20 cellular contexts compared by ENCODE assay signal in genomic region chr15:37014566-37014965, GRCh38.
DNase-seq lines count a peak whose midpoint lies in the region; ATAC-seq and TF ChIP-seq lines count a peak whose summit lies in the region.
"Had no signal": no experiment of that assay in that cellular context is flagged by ENCODE, and none has a peak within 500 bp of the region (broad histone marks: within the 10 kb centered on the region; RNA-seq: fewer than 3 reads in every experiment).

No MANE protein-coding gene starts in this region.

- H3K27ac Mint-ChIP-seq in chondrocyte (ENCODE audit: unreplicated experiment) (peak overlapping the region; percentile 79), HFFc6 (no peak overlapping the region)
- H3K27ac Mint-ChIP-seq: activated CD8-positive, alpha-beta memory T cell treated with anti-CD3 and anti-CD28 coated beads, Interleukin-2, amount 10 ng/mL, durations not matched to agents 7 days and 5 days; dendritic cell treated with granulocyte-macrophage colony-stimulating factor and Interleukin-4, amounts not matched to agents 40 ng/mL and 50 ng/mL, for 4 days had no signal

- H3K27me3 ChIP-seq in thoracic aorta (replicated peaks; ENCODE audit: insufficient read depth), result no peaks in the 10 kb centered on the region
- no peaks in the 10 kb centered on the region for H3K27me3 ChIP-seq in WERI-Rb-1 (ENCODE audit: insufficient read depth, low read depth, severe bottlenecking)
- H3K27me3 ChIP-seq: BE2C, neutrophil, right lobe of liver, SJCRH30 had no signal

- no peak overlapping the region for H3K4me3 Mint-ChIP-seq in chondrocyte (ENCODE audit: unreplicated experiment)
- no peak overlapping the region for H3K4me3 Mint-ChIP-seq in HFFc6
- H3K4me3 Mint-ChIP-seq: activated CD8-positive, alpha-beta memory T cell treated with anti-CD3 and anti-CD28 coated beads, Interleukin-2, amount 10 ng/mL, durations not matched to agents 7 days and 5 days; dendritic cell treated with granulocyte-macrophage colony-stimulating factor and Interleukin-4, amounts not matched to agents 40 ng/mL and 50 ng/mL, for 4 days had no signal

- H3K27me3 Mint-ChIP-seq in chondrocyte (ENCODE audit: low read depth) (no peaks in the 10 kb centered on the region), HFFc6 (ENCODE audit: insufficient read depth) (no peaks in the 10 kb centered on the region; the same call in 1 of the 2 replicates)
- H3K27me3 Mint-ChIP-seq: activated CD8-positive, alpha-beta memory T cell treated with anti-CD3 and anti-CD28 coated beads, Interleukin-2, amount 10 ng/mL, durations not matched to agents 7 days and 5 days; dendritic cell treated with granulocyte-macrophage colony-stimulating factor and Interleukin-4, amounts not matched to agents 40 ng/mL and 50 ng/mL, for 4 days had no signal

- H3K27ac ChIP-seq in thoracic aorta, result peak overlapping the region; percentile 61 to 71
- H3K27ac ChIP-seq in WERI-Rb-1, result no peak overlapping the region
- H3K27ac ChIP-seq: neutrophil, right lobe of liver, SJCRH30 had no signal

- H3K9me3 ChIP-seq in thoracic aorta (no peaks in the 10 kb centered on the region), WERI-Rb-1 (ENCODE audit: severe bottlenecking) (no peaks in the 10 kb centered on the region)
- H3K9me3 ChIP-seq: BE2C, neutrophil, right lobe of liver, SJCRH30 had no signal

- H3K36me3 Mint-ChIP-seq in chondrocyte (ENCODE audit: low read depth) (peaks cover 7% of the 10 kb centered on the region), HFFc6 (ENCODE audit: low read depth) (peaks cover 40% of the 10 kb centered on the region)
- H3K36me3 Mint-ChIP-seq: activated CD8-positive, alpha-beta memory T cell treated with anti-CD3 and anti-CD28 coated beads, Interleukin-2, amount 10 ng/mL, durations not matched to agents 7 days and 5 days had no signal

- H3K4me3 ChIP-seq in thoracic aorta, result peak overlapping the region; percentile 61
- no peak overlapping the region for H3K4me3 ChIP-seq in WERI-Rb-1 (ENCODE audit: low read depth, low read length)
- H3K4me3 ChIP-seq: right lobe of liver, SJCRH30 had no signal

- DNase-seq in NCI-H69 (lab: John Stamatoyannopoulos, UW), result peak; percentile 29
- DNase-seq in chondrocyte (ENCODE audit: low spot score), result no peak
- peak; percentile 2 for DNase-seq in kidney tubule cell (ENCODE audit: low spot score)
- DNase-seq in thoracic aorta (ENCODE audit: low spot score), result no peak
- no peak for DNase-seq in WERI-Rb-1
- DNase-seq in SW 1271 (lab: John Stamatoyannopoulos, UW), result no peak
- DNase-seq in HFFc6, result no peak
- DNase-seq: activated CD4-positive, alpha-beta T cell treated with anti-CD3 and anti-CD28 coated beads for 1 hour; activated CD8-positive, alpha-beta memory T cell treated with anti-CD3 and anti-CD28 coated beads, Interleukin-2, amount 10 ng/mL, durations not matched to agents 7 days and 5 days; activated effector memory CD4-positive, alpha-beta T cell treated with Interleukin-2 at 50 U/mL for 16 hours; erythroblast; GF-D8; IMR-90; MV-4-11; NCI-H187 treated with DMSO at 0.1 percent for 48 hours; right lobe of liver; SJCRH30 had no signal

- H3K4me1 Mint-ChIP-seq in chondrocyte (ENCODE audit: low read depth), result peaks cover 35% of the 10 kb centered on the region
- peaks cover 33% of the 10 kb centered on the region for H3K4me1 Mint-ChIP-seq in HFFc6 (ENCODE audit: low read depth)
- H3K4me1 Mint-ChIP-seq: activated CD8-positive, alpha-beta memory T cell treated with anti-CD3 and anti-CD28 coated beads, Interleukin-2, amount 10 ng/mL, durations not matched to agents 7 days and 5 days had no signal

- H3K9me3 Mint-ChIP-seq in chondrocyte (ENCODE audit: low read depth), result no peaks in the 10 kb centered on the region
- no peaks in the 10 kb centered on the region for H3K9me3 Mint-ChIP-seq in HFFc6
- H3K9me3 Mint-ChIP-seq: dendritic cell treated with granulocyte-macrophage colony-stimulating factor and Interleukin-4, amounts not matched to agents 40 ng/mL and 50 ng/mL, for 4 days had no signal

- ATAC-seq in thoracic aorta (ENCODE audit: insufficient number of reproducible peaks, low FRiP score, low read depth), result no peak
- ATAC-seq: activated CD8-positive, alpha-beta memory T cell treated with anti-CD3 and anti-CD28 coated beads, Interleukin-2, amount 10 ng/mL, durations not matched to agents 7 days and 5 days; right lobe of liver had no signal

- peaks cover 6 to 24% of the 10 kb centered on the region in 2 donors for H3K4me1 ChIP-seq in thoracic aorta (ENCODE audit: control insufficient read depth in 1 of 2, low read depth in 2 of 2)
- H3K4me1 ChIP-seq: SJCRH30 had no signal

- no peak for TF ChIP-seq CTCF in chondrocyte (IDR thresholded peaks at IDR 0.05)
- TF ChIP-seq CTCF in thoracic aorta (IDR thresholded peaks at IDR 0.05), result no peak
- TF ChIP-seq CTCF in WERI-Rb-1 (IDR thresholded peaks at IDR 0.05; ENCODE audit: low read depth, low read length), result no peak
- TF ChIP-seq CTCF in HFFc6 (IDR thresholded peaks at IDR 0.05), result no peak

- H3K36me3 ChIP-seq in thoracic aorta (no peaks in the 10 kb centered on the region), WERI-Rb-1 (peaks cover 84% of the 10 kb centered on the region)
- H3K36me3 ChIP-seq: neutrophil, right lobe of liver had no signal

Comparison
In these comparisons a context has a peak if more than half of its experiments do, and no peak if none do; other contexts are left out.
1. DNase-seq: peak in NCI-H69 (single experiment) and kidney tubule cell (single experiment); none in chondrocyte (single experiment), thoracic aorta (single experiment), WERI-Rb-1 (single experiment), SW 1271 (0 of 2) and HFFc6 (single experiment).